Comparison of ENCODE assay signal across 9 cellular contexts in the genomic region with DNA sequence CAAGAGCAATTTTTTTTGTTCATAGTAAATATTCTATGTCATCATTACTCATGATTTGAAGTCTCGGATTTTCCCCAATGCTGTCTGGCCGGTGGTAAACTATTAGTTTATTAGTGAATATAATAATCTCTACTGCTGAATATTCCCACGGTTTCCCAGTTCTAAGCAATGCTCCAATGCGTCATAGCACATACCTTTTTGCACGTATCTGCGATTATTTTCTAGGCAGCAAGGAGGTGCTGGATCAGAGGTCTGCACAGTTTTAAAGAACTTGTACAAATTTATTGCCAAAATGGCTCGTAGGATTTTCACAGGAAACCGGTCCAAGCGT. TPM values are rescaled to one million over a fixed set of nuclear protein-coding genes. Genes with fewer than 3 reads are reported as not detected.
DNase-seq lines count a peak whose midpoint lies in the region; ATAC-seq and TF ChIP-seq lines count a peak whose summit lies in the region.
"Had no signal": no experiment of that assay in that cellular context is flagged by ENCODE, and none has a peak within 500 bp of the region (broad histone marks: within the 10 kb centered on the region; RNA-seq: fewer than 3 reads in every experiment).

No MANE protein-coding gene starts in this region.

- H3K36me3 Mint-ChIP-seq in natural killer cell = no peaks in the 10 kb centered on the region
- no peaks in the 10 kb centered on the region for H3K36me3 Mint-ChIP-seq in natural killer cell treated with Interleukin-12 subunit alpha and Interleukin-12 subunit beta and Interleukin-15 and Interleukin-18, amount 100 ng/mL, for 72 hours
- peaks cover 4% of the 10 kb centered on the region for H3K36me3 Mint-ChIP-seq in central memory CD8-positive, alpha-beta T cell (ENCODE audit: insufficient read depth)

- peak overlapping the region; percentile 14 for H3K4me3 Mint-ChIP-seq in natural killer cell
- H3K4me3 Mint-ChIP-seq in natural killer cell treated with Interleukin-12 subunit alpha and Interleukin-12 subunit beta and Interleukin-15 and Interleukin-18, amount 100 ng/mL, for 72 hours = no peak overlapping the region
- peak overlapping the region; percentile 68 for H3K4me3 Mint-ChIP-seq in central memory CD8-positive, alpha-beta T cell

- intact Hi-C loops in natural killer cell (cut with micrococcal nuclease) = no loop called here

- no peaks in the 10 kb centered on the region for H3K9me3 ChIP-seq in mesodermal cell (ENCODE audit: control insufficient read depth, low read length)

- no peak for TF ChIP-seq CTCF in natural killer cell (IDR thresholded peaks at IDR 0.05)

- peak overlapping the region in 1 of 2 donors; percentile 44 for H3K27ac Mint-ChIP-seq in natural killer cell
- H3K27ac Mint-ChIP-seq in natural killer cell treated with Interleukin-12 subunit alpha and Interleukin-12 subunit beta and Interleukin-15 and Interleukin-18, amount 100 ng/mL, for 72 hours = no peak overlapping the region
- H3K27ac Mint-ChIP-seq in central memory CD8-positive, alpha-beta T cell (ENCODE audit: low read depth) = no peak overlapping the region

- no peaks in the 10 kb centered on the region for H3K36me3 ChIP-seq in mesodermal cell (ENCODE audit: control insufficient read depth, insufficient read depth, low read length)
- H3K36me3 ChIP-seq in urinary bladder (ENCODE audit: insufficient read depth) = no peaks in the 10 kb centered on the region

- H3K27me3 Mint-ChIP-seq in natural killer cell (ENCODE audit: low read depth in 2 of 2) = peaks cover 0 to 23% of the 10 kb centered on the region in 2 donors
- H3K27me3 Mint-ChIP-seq in natural killer cell treated with Interleukin-12 subunit alpha and Interleukin-12 subunit beta and Interleukin-15 and Interleukin-18, amount 100 ng/mL, for 72 hours = peaks cover 14 to 31% of the 10 kb centered on the region in 2 donors
- H3K27me3 Mint-ChIP-seq in central memory CD8-positive, alpha-beta T cell = peaks cover 13% of the 10 kb centered on the region

- ATAC-seq in natural killer cell (peak in 2 of 3 donors; percentile 3 to 27), GM18519 (IDR thresholded peaks at IDR 0.05; ENCODE audit: low FRiP score, unreplicated experiment) (no peak), GM21447 (IDR thresholded peaks at IDR 0.05; ENCODE audit: unreplicated experiment) (no peak)
- no peak for ATAC-seq in natural killer cell treated with Interleukin-12 subunit alpha and Interleukin-12 subunit beta and Interleukin-15 and Interleukin-18, amount 100 ng/mL, for 72 hours
- ATAC-seq in central memory CD8-positive, alpha-beta T cell (replicated peaks; ENCODE audit: extremely low read depth, poor library complexity, severe bottlenecking) = peak; percentile 34

- peaks cover 8% of the 10 kb centered on the region for H3K4me1 ChIP-seq in mesodermal cell (ENCODE audit: control insufficient read depth, insufficient read depth, low read length, poor library complexity, severe bottlenecking)
- H3K4me1 ChIP-seq in urinary bladder (ENCODE audit: insufficient read depth) = no peaks in the 10 kb centered on the region

- peaks cover 0 to 6% of the 10 kb centered on the region in 2 donors for H3K4me1 Mint-ChIP-seq in natural killer cell
- H3K4me1 Mint-ChIP-seq in natural killer cell treated with Interleukin-12 subunit alpha and Interleukin-12 subunit beta and Interleukin-15 and Interleukin-18, amount 100 ng/mL, for 72 hours (ENCODE audit: low read depth in 2 of 2) = peaks cover 9% of the 10 kb centered on the region in 2 donors
- H3K4me1 Mint-ChIP-seq in central memory CD8-positive, alpha-beta T cell = peaks cover 22% of the 10 kb centered on the region

- peak overlapping the region; percentile 26 for H3K4me3 ChIP-seq in mesodermal cell (ENCODE audit: extremely low read depth, insufficient read depth, low read length, poor library complexity, severe bottlenecking)
- peak overlapping the region; percentile 31 for H3K4me3 ChIP-seq in urinary bladder (ENCODE audit: low read depth, low read length)

- DNase-seq in natural killer cell (no peak), NCI-H1417 treated with DMSO at 0.1 percent for 48 hours (lab: John Stamatoyannopoulos, UW) (no peak)
- DNase-seq in natural killer cell treated with Interleukin-12 subunit alpha and Interleukin-12 subunit beta and Interleukin-15 and Interleukin-18, amount 100 ng/mL, for 72 hours (ENCODE audit: low spot score) = no peak
- no peak for DNase-seq in central memory CD8-positive, alpha-beta T cell (ENCODE audit: low spot score in 2 of 2)
- DNase-seq: NCI-H82 had no signal

- 29 to 32% methylated on average over 6 to 7 of the region's 9 CpGs for WGBS in mesodermal cell (ENCODE audit: insufficient coverage in 2 of 2), 2 experiments
- 20% methylated on average over 9 of the region's 9 CpGs for WGBS in urinary bladder

- no peaks in the 10 kb centered on the region for H3K9me3 Mint-ChIP-seq in natural killer cell
- no peaks in the 10 kb centered on the region for H3K9me3 Mint-ChIP-seq in natural killer cell treated with Interleukin-12 subunit alpha and Interleukin-12 subunit beta and Interleukin-15 and Interleukin-18, amount 100 ng/mL, for 72 hours
- H3K9me3 Mint-ChIP-seq in central memory CD8-positive, alpha-beta T cell = no peaks in the 10 kb centered on the region

- H3K27ac ChIP-seq in mesodermal cell (ENCODE audit: low read depth, low read length, severe bottlenecking) (no peak overlapping the region), urinary bladder (ENCODE audit: low read depth) (no peak overlapping the region)

RNA-seq across cellular contexts. Expression of a gene that starts 43.9 kb away (rescaled TPM):
- total RNA-seq in natural killer cell (100 to 1,000 TPM in 2 of 3 donors, 10 to 100 TPM in 1; 97.7 to 203 (median 158) TPM), urinary bladder (1.1 TPM)
- total RNA-seq in natural killer cell treated with Interleukin-12 subunit alpha and Interleukin-12 subunit beta and Interleukin-15 and Interleukin-18, amount 100 ng/mL, for 72 hours = 1 to 10 TPM; 2.6 to 6.1 TPM
- polyA plus RNA-seq in mesodermal cell (2013, experiment 1 of 2) = 11.9 TPM
- 11.9 TPM for polyA plus RNA-seq in mesodermal cell (2013, experiment 2 of 2)
- 3.9 TPM for polyA plus RNA-seq in urinary bladder

Comparison
In these comparisons a context has a peak if more than half of its experiments do, and no peak if none do; other contexts are left out.
1. ATAC-seq: peak in natural killer cell (2 of 3) and central memory CD8-positive, alpha-beta T cell (single experiment); none in natural killer cell treated with Interleukin-12 subunit alpha and Interleukin-12 subunit beta and Interleukin-15 and Interleukin-18, amount 100 ng/mL, for 72 hours (0 of 2), GM18519 (single experiment) and GM21447 (single experiment).
2. RNA of a gene that starts 43.9 kb away (total RNA-seq): 97.7 to 203 TPM in natural killer cell; 2.6 to 6.1 TPM in natural killer cell treated with Interleukin-12 subunit alpha and Interleukin-12 subunit beta and Interleukin-15 and Interleukin-18, amount 100 ng/mL, for 72 hours and 1.1 TPM in urinary bladder (single experiment); every median in the first group is over 10 times any median in the second.